ENCODE assay signal across 8 cellular contexts in the genomic region with DNA sequence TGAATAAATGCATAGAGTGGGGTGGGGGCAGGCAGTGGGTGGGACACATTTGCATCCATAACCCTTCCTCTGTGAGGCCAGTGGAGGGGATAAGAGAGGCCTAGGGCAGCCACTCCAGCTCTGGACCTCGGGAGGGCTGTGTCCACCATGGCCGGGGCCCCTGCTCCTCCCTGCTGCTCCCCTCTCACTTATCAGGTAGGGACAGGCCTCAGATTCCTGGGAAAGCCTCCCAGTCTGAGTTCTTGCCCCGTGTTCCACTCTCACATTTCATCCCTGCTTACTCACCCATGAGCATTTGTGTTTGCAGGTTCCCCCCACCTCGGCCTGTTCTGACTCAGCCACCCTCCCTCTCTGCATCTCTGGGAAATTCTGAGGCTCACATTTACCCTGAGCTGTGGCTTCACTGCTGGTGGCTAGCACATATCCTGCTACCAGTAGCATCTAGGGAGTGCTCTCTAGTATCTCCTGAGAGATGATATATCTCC.
A peak's percentile ranks its signal among the peaks of the same experiment; 100 is the strongest.
DNase-seq lines count a peak whose midpoint lies in the region; ATAC-seq and TF ChIP-seq lines count a peak whose summit lies in the region.

No MANE protein-coding gene starts in this region.

- no peak for TF ChIP-seq POLR2A in uterus (IDR thresholded peaks at IDR 0.05)

- DNase-seq in activated T-cell treated with anti-CD3 and anti-CD28 coated beads, Interleukin-2, amount 50 U/mL, for 24 hours: peak; percentile 40
- DNase-seq in activated T-cell treated with anti-CD3 and anti-CD28 coated beads for 4 hours (no peak), SJSA1 (ENCODE audit: low read depth in 1 of 2, low spot score in 2 of 2) (peak in 1 of 2 experiments; percentile 28), left lung (no peak), activated gamma-delta T cell (lab: John Stamatoyannopoulos, UW) (no peak), uterus (no peak), NCI-H2107 (lab: John Stamatoyannopoulos, UW) (no peak)

- H3K9me3 ChIP-seq in SJSA1 (replicated peaks) (no peaks in the 10 kb centered on the region), left lung (no peaks in the 10 kb centered on the region), uterus (no peaks in the 10 kb centered on the region)

- H3K36me3 ChIP-seq in SJSA1 (no peaks in the 10 kb centered on the region), left lung (no peaks in the 10 kb centered on the region), uterus (no peaks in the 10 kb centered on the region)

- H3K4me3 ChIP-seq in SJSA1 (no peak overlapping the region), left lung (no peak overlapping the region), uterus (no peak overlapping the region)

- ATAC-seq in HG02840 (IDR thresholded peaks at IDR 0.05; ENCODE audit: low FRiP score, unreplicated experiment) (peak; percentile 46), left lung (peak; percentile 43)

- intact Hi-C loops in left lung (cut with DNase I) (no loop called here), uterus (cut with DNase I; ENCODE audit: low total_unique reads) (no loop called here)

- no peak overlapping the region for H3K4me3 Mint-ChIP-seq in activated T-cell treated with anti-CD3 and anti-CD28 coated beads, Interleukin-2, amount 50 U/mL, for 24 hours

- H3K9me3 Mint-ChIP-seq in activated T-cell treated with anti-CD3 and anti-CD28 coated beads, Interleukin-2, amount 50 U/mL, for 24 hours: no peaks in the 10 kb centered on the region

- TF ChIP-seq CTCF in left lung (IDR thresholded peaks at IDR 0.05) (no peak), uterus (IDR thresholded peaks at IDR 0.05) (no peak)

- H3K27me3 ChIP-seq in SJSA1 (replicated peaks): peaks cover 4% of the 10 kb centered on the region; the same call in 1 of the 2 replicates
- no peaks in the 10 kb centered on the region for H3K27me3 ChIP-seq in left lung
- H3K27me3 ChIP-seq in uterus: no peaks in the 10 kb centered on the region

- peaks cover 6% of the 10 kb centered on the region for H3K27me3 Mint-ChIP-seq in activated T-cell treated with anti-CD3 and anti-CD28 coated beads, Interleukin-2, amount 50 U/mL, for 24 hours

- peaks cover 16% of the 10 kb centered on the region for H3K4me1 Mint-ChIP-seq in activated T-cell treated with anti-CD3 and anti-CD28 coated beads, Interleukin-2, amount 50 U/mL, for 24 hours (ENCODE audit: low read depth)

- H3K4me1 ChIP-seq in SJSA1 (replicated peaks): peaks cover 9% of the 10 kb centered on the region
- H3K4me1 ChIP-seq in left lung: peaks cover 0 to 9% of the 10 kb centered on the region in 2 donors
- H3K4me1 ChIP-seq in uterus: no peaks in the 10 kb centered on the region

- H3K27ac Mint-ChIP-seq in activated T-cell treated with anti-CD3 and anti-CD28 coated beads, Interleukin-2, amount 50 U/mL, for 24 hours: peak overlapping the region; percentile 57

- no peaks in the 10 kb centered on the region for H3K36me3 Mint-ChIP-seq in activated T-cell treated with anti-CD3 and anti-CD28 coated beads, Interleukin-2, amount 50 U/mL, for 24 hours (ENCODE audit: low read depth)

- H3K27ac ChIP-seq in SJSA1 (0 out of 2 replicates have a peak overlapping the region, but pooled peaks have one; percentile 1), left lung (no peak overlapping the region), uterus (no peak overlapping the region)
